Comparison of ENCODE assay signal across 9 cellular contexts in genomic region chr2:174577967-174578589, GRCh38. TPM values are rescaled to one million over a fixed set of nuclear protein-coding genes. Genes with fewer than 3 reads are reported as not detected.
DNase-seq lines count a peak whose midpoint lies in the region; ATAC-seq and TF ChIP-seq lines count a peak whose summit lies in the region.
"Had no signal": no experiment of that assay in that cellular context is flagged by ENCODE, and none has a peak within 500 bp of the region (broad histone marks: within the 10 kb centered on the region; RNA-seq: fewer than 3 reads in every experiment).

No MANE protein-coding gene starts in this region.

- ATAC-seq in HG03354 (IDR thresholded peaks at IDR 0.05; ENCODE audit: poor library complexity, severe bottlenecking, unreplicated experiment) (peak; percentile 74), GM19023 (IDR thresholded peaks at IDR 0.05; ENCODE audit: unreplicated experiment) (no peak)

- peaks cover 12% of the 10 kb centered on the region for H3K36me3 ChIP-seq in suprapubic skin

- TF ChIP-seq CTCF in neural crest cell (conservative IDR thresholded peaks at IDR 0.05) (peak; percentile 31), suprapubic skin (IDR thresholded peaks at IDR 0.05) (peak in 1 of 2 donors; percentile 32)

- no peak overlapping the region for H3K4me3 ChIP-seq in suprapubic skin
- H3K4me3 ChIP-seq: upper lobe of left lung had no signal

- peaks cover 12% of the 10 kb centered on the region for H3K4me1 ChIP-seq in suprapubic skin

- H3K9me3 ChIP-seq in suprapubic skin = no peaks in the 10 kb centered on the region
- H3K9me3 ChIP-seq: upper lobe of left lung had no signal

- H3K36me3 Mint-ChIP-seq in neural crest cell (ENCODE audit: low read depth) = peaks cover 14% of the 10 kb centered on the region

- no peak overlapping the region for H3K4me3 Mint-ChIP-seq in neural crest cell

- no peak overlapping the region for H3K27ac Mint-ChIP-seq in neural crest cell (ENCODE audit: unreplicated experiment)

- no peak for TF ChIP-seq POLR2A in suprapubic skin (IDR thresholded peaks at IDR 0.05)

- H3K27me3 ChIP-seq in suprapubic skin = no peaks in the 10 kb centered on the region
- H3K27me3 ChIP-seq: upper lobe of left lung had no signal

- no peaks in the 10 kb centered on the region for H3K27me3 Mint-ChIP-seq in neural crest cell (ENCODE audit: low read depth)

- no peaks in the 10 kb centered on the region for H3K9me3 Mint-ChIP-seq in neural crest cell

- no peak for TF ChIP-seq EP300 in suprapubic skin (IDR thresholded peaks at IDR 0.05)

- no peak overlapping the region for H3K27ac ChIP-seq in suprapubic skin
- H3K27ac ChIP-seq: upper lobe of left lung had no signal

- H3K4me1 Mint-ChIP-seq in neural crest cell = peaks cover 4% of the 10 kb centered on the region

- DNase-seq in activated CD4-positive, CD25-positive, alpha-beta regulatory T cell treated with anti-CD3 and anti-CD28 coated beads, Interleukin-2, amount 50 U/mL, for 16 hours (ENCODE audit: low read depth, low spot score) = peak; percentile 36
- no peak for DNase-seq in activated CD4-positive, CD25-positive, alpha-beta regulatory T cell treated with anti-CD3 and anti-CD28 coated beads, Interleukin-2, amount 50 U/mL, for 72 hours
- DNase-seq in T-helper 1 cell (peak in 3 of 5 donors; percentile 20 to 63 (median 46)), dedifferentiated amniotic fluid mesenchymal stem cell (ENCODE audit: extremely low spot score) (peak; percentile 76), neural crest cell (ENCODE audit: low read depth, low spot score) (no peak), suprapubic skin (ENCODE audit: low spot score in 2 of 2) (no peak)
- DNase-seq: upper lobe of left lung had no signal

RNA-seq across cellular contexts. Expression of gene WIPF1, which starts 19.5 kb away (rescaled TPM):
- total RNA-seq in neural crest cell = 19.2 and 20.1 TPM in 2 replicates
- total RNA-seq in suprapubic skin = 10 to 100 TPM in 1 of 4 donors, 1 to 10 TPM in 3; 4.8 to 21.8 (median 7.3) TPM

Comparison
In these comparisons a context has a peak if more than half of its experiments do, and no peak if none do; other contexts are left out.
1. DNase-seq: peak in activated CD4-positive, CD25-positive, alpha-beta regulatory T cell treated with anti-CD3 and anti-CD28 coated beads, Interleukin-2, amount 50 U/mL, for 16 hours (single experiment), T-helper 1 cell (3 of 5) and dedifferentiated amniotic fluid mesenchymal stem cell (single experiment); none in activated CD4-positive, CD25-positive, alpha-beta regulatory T cell treated with anti-CD3 and anti-CD28 coated beads, Interleukin-2, amount 50 U/mL, for 72 hours (single experiment), neural crest cell (single experiment) and suprapubic skin (0 of 2).